In genomic region chrX:65948103-65948502, GRCh38 we compare ENCODE assay signal across 29 cellular contexts.
"Had no signal": no experiment of that assay in that cellular context is flagged by ENCODE, and none has a peak within 500 bp of the region (broad histone marks: within the 10 kb centered on the region; RNA-seq: fewer than 3 reads in every experiment).

No MANE protein-coding gene starts in this region.

- DNase-seq: stimulated activated CD4-positive, alpha-beta T cell treated with anti-CD3 and anti-CD28 coated beads, Interleukin-2, amount 100 ng/mL, for 48 hours; stimulated activated CD4-positive, alpha-beta T cell treated with anti-CD3 and anti-CD28 coated beads, Interleukin-4, amount 100 ng/mL, for 1 hour; stimulated activated CD4-positive, alpha-beta T cell treated with anti-CD3 and anti-CD28 coated beads, Interleukin-4, amount 100 ng/mL, for 24 hours; stimulated activated CD4-positive, alpha-beta T cell treated with anti-CD3 and anti-CD28 coated beads, Interleukin-4, amount 100 ng/mL, for 4 hours; stimulated activated CD8-positive, alpha-beta memory T cell treated with anti-CD3 and anti-CD28 coated beads, Interleukin-4, amount 100 ng/mL, for 48 hours; stimulated activated naive B cell treated with anti-CD40 and anti-IgM and Interleukin-4, amounts not matched to agents 10 μg/mL and 1 μg/mL and 100 μg/mL, for 72 hours; stimulated activated naive CD4-positive, alpha-beta T cell; stimulated activated naive CD4-positive, alpha-beta T cell treated with Interleukin-2 at 50 U/mL for 16 hours; stimulated activated naive CD8-positive, alpha-beta T cell treated with anti-CD3 and anti-CD28 coated beads, Interleukin-15, amount 100 ng/mL, for 72 hours; stimulated activated naive CD8-positive, alpha-beta T cell treated with anti-CD3 and anti-CD28 coated beads, Interleukin-15, Interleukin-2, amounts not matched to agents 100 U/mL and 50 U/mL, for 24 hours; stomach; substantia nigra; testis; thyroid gland; tibial artery; transverse colon; trophoblast cell; upper lobe of left lung; upper lobe of right lung; uterus had no signal

- H3K27me3 Mint-ChIP-seq: stimulated activated memory B cell treated with anti-CD40 and anti-IgM and Interleukin-4, amounts not matched to agents 10 μg/mL and 1 μg/mL and 100 μg/mL, for 72 hours; stimulated activated naive CD8-positive, alpha-beta T cell treated with anti-CD3 and anti-CD28 coated beads, Interleukin-15, amount 100 ng/mL, for 72 hours; stimulated activated naive CD8-positive, alpha-beta T cell treated with anti-CD3 and anti-CD28 coated beads, Interleukin-15, Interleukin-2, amounts not matched to agents 100 ng/mL and 50 ng/mL, for 24 hours; type B pancreatic cell had no signal

- H3K4me1 ChIP-seq: stomach, suprapubic skin, testis, thyroid gland, tibial artery, tibial nerve, transverse colon, upper lobe of left lung, upper lobe of right lung, uterus, vagina had no signal

- H3K4me1 Mint-ChIP-seq: stimulated activated effector memory CD8-positive, alpha-beta T cell treated with anti-CD3 and anti-CD28 coated beads, Interleukin-12 subunit alpha, Interleukin-12 subunit beta, amount 100 ng/mL, for 72 hours; stimulated activated memory B cell treated with anti-CD40 and anti-IgM and Interleukin-4, amounts not matched to agents 10 μg/mL and 1 μg/mL and 100 μg/mL, for 72 hours had no signal

- H3K27me3 ChIP-seq: stomach, suprapubic skin, testis, thyroid gland, tibial artery, tibial nerve, transverse colon, upper lobe of left lung, upper lobe of right lung, uterus, vagina had no signal

- H3K27ac Mint-ChIP-seq: stimulated activated effector memory CD8-positive, alpha-beta T cell treated with anti-CD3 and anti-CD28 coated beads, Interleukin-12 subunit alpha, Interleukin-12 subunit beta, amount 100 ng/mL, for 72 hours; stimulated activated memory B cell treated with anti-CD40 and anti-IgM and Interleukin-4, amounts not matched to agents 10 μg/mL and 1 μg/mL and 100 μg/mL, for 72 hours; stimulated activated naive B cell treated with anti-CD40 and anti-IgM and Interleukin-4, amounts not matched to agents 10 μg/mL and 1 μg/mL and 100 μg/mL, for 72 hours; stimulated activated naive CD8-positive, alpha-beta T cell treated with anti-CD3 and anti-CD28 coated beads, Interleukin-15, amount 100 ng/mL, for 72 hours; stimulated activated naive CD8-positive, alpha-beta T cell treated with anti-CD3 and anti-CD28 coated beads, Interleukin-15, Interleukin-2, amounts not matched to agents 100 ng/mL and 50 ng/mL, for 24 hours; type B pancreatic cell had no signal

- H3K9me3 ChIP-seq: suprapubic skin, testis, thoracic aorta, thyroid gland, transverse colon, upper lobe of right lung, uterus, vagina had no signal

- ATAC-seq: stimulated activated effector memory CD8-positive, alpha-beta T cell treated with anti-CD3 and anti-CD28 coated beads, Interleukin-12 subunit alpha, Interleukin-12 subunit beta, amount 100 ng/mL, for 72 hours; stimulated activated memory B cell treated with anti-CD40 and anti-IgM and Interleukin-4, amounts not matched to agents 10 μg/mL and 1 μg/mL and 100 μg/mL, for 72 hours; stimulated activated naive B cell treated with anti-CD40 and anti-IgM and Interleukin-4, amounts not matched to agents 10 μg/mL and 1 μg/mL and 100 μg/mL, for 72 hours; stimulated activated naive CD8-positive, alpha-beta T cell treated with anti-CD3 and anti-CD28 coated beads, Interleukin-15, amount 100 ng/mL, for 72 hours; stimulated activated naive CD8-positive, alpha-beta T cell treated with anti-CD3 and anti-CD28 coated beads, Interleukin-15, Interleukin-2, amounts not matched to agents 100 U/mL and 50 U/mL, for 24 hours; upper lobe of right lung had no signal

- H3K4me3 ChIP-seq: stomach, suprapubic skin, testis, thoracic aorta, thyroid gland, tibial artery, tibial nerve, transverse colon, upper lobe of left lung, upper lobe of right lung, uterus, vagina had no signal

- H3K36me3 Mint-ChIP-seq: stimulated activated effector memory CD8-positive, alpha-beta T cell treated with anti-CD3 and anti-CD28 coated beads, Interleukin-12 subunit alpha, Interleukin-12 subunit beta, amount 100 ng/mL, for 72 hours; type B pancreatic cell had no signal

- H3K36me3 ChIP-seq: stomach, suprapubic skin, thoracic aorta, thyroid gland, tibial artery, tibial nerve, transverse colon, upper lobe of left lung, upper lobe of right lung, uterus, vagina had no signal

- FAIRE-seq: urothelium cell line had no signal

- H3K27ac ChIP-seq: stomach, suprapubic skin, testis, thoracic aorta, thyroid gland, tibial artery, tibial nerve, transverse colon, upper lobe of left lung, upper lobe of right lung, uterus, vagina had no signal

- H3K4me3 Mint-ChIP-seq: stimulated activated effector memory CD8-positive, alpha-beta T cell treated with anti-CD3 and anti-CD28 coated beads, Interleukin-12 subunit alpha, Interleukin-12 subunit beta, amount 100 ng/mL, for 72 hours; stimulated activated memory B cell treated with anti-CD40 and anti-IgM and Interleukin-4, amounts not matched to agents 10 μg/mL and 1 μg/mL and 100 μg/mL, for 72 hours; stimulated activated naive B cell treated with anti-CD40 and anti-IgM and Interleukin-4, amounts not matched to agents 10 μg/mL and 1 μg/mL and 100 μg/mL, for 72 hours; stimulated activated naive CD8-positive, alpha-beta T cell treated with anti-CD3 and anti-CD28 coated beads, Interleukin-15, amount 100 ng/mL, for 72 hours; stimulated activated naive CD8-positive, alpha-beta T cell treated with anti-CD3 and anti-CD28 coated beads, Interleukin-15, Interleukin-2, amounts not matched to agents 100 ng/mL and 50 ng/mL, for 24 hours; type B pancreatic cell had no signal
